ENCODE assay signal across 8 cellular contexts in the genomic region with DNA sequence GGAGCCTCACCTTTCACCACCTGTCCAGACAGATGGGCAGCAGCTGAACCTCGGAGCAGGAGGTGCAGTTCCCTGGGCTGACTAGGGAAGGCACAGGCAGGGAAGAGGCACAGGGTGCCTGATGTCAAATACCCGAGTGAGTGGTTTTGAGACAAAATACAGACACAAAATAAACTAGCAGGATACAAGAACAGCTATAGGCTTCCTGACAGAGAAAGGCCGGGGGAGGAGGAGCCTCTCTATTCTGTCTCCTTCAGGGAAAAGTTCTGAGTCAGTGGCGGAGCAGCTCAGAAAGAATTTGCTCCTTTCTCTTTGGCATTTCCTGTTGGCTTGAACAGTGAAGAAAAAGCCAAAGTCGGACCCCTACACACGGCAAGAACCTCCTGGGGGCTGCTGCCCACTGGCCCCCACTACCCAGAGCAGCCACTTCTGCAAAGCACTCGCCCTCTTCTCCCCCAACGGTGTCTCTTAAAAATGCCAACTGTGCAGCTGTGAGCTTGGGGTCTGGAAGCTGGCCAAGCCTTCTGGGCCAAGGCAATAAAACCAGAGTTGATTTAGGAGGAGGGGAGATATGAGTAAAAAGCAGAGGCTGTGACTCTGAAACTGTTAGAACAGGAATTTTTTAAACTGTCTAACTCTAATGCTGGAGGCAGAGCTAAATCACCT. TPM values are rescaled to one million over a fixed set of nuclear protein-coding genes. Genes with fewer than 3 reads are reported as not detected.
A peak's percentile ranks its signal among the peaks of the same experiment; 100 is the strongest.
DNase-seq lines count a peak whose midpoint lies in the region; ATAC-seq and TF ChIP-seq lines count a peak whose summit lies in the region.

No MANE protein-coding gene starts in this region.

- H3K4me3 Mint-ChIP-seq in stimulated activated effector memory CD8-positive, alpha-beta T cell treated with anti-CD3 and anti-CD28 coated beads, Interleukin-12 subunit alpha, Interleukin-12 subunit beta, amount 100 ng/mL, for 72 hours, result no peak overlapping the region

- H3K9me3 ChIP-seq in WERI-Rb-1 (ENCODE audit: severe bottlenecking), result no peaks in the 10 kb centered on the region

- peaks cover 99% of the 10 kb centered on the region for H3K36me3 Mint-ChIP-seq in stimulated activated effector memory CD8-positive, alpha-beta T cell treated with anti-CD3 and anti-CD28 coated beads, Interleukin-12 subunit alpha, Interleukin-12 subunit beta, amount 100 ng/mL, for 72 hours
- peaks cover 5 to 34% of the 10 kb centered on the region in 2 donors for H3K36me3 Mint-ChIP-seq in activated naive CD4-positive, alpha-beta T cell treated with anti-CD3 and anti-CD28 coated beads, Interleukin-2, amount 50 U/mL, for 72 hours

- ATAC-seq in left ventricle myocardium superior, result peak; percentile 73
- no peak for ATAC-seq in stimulated activated effector memory CD8-positive, alpha-beta T cell treated with anti-CD3 and anti-CD28 coated beads, Interleukin-12 subunit alpha, Interleukin-12 subunit beta, amount 100 ng/mL, for 72 hours
- no peak for ATAC-seq in activated naive CD4-positive, alpha-beta T cell treated with anti-CD3 and anti-CD28 coated beads, Interleukin-2, amount 50 U/mL, for 72 hours

- H3K9me3 Mint-ChIP-seq in stimulated activated effector memory CD8-positive, alpha-beta T cell treated with anti-CD3 and anti-CD28 coated beads, Interleukin-12 subunit alpha, Interleukin-12 subunit beta, amount 100 ng/mL, for 72 hours, result no peaks in the 10 kb centered on the region
- no peaks in the 10 kb centered on the region for H3K9me3 Mint-ChIP-seq in activated naive CD4-positive, alpha-beta T cell treated with anti-CD3 and anti-CD28 coated beads, Interleukin-2, amount 50 U/mL, for 72 hours

- peak; percentile 77 for DNase-seq in COLO829 (ENCODE audit: low spot score)
- DNase-seq in NAMALWA (ENCODE audit: low spot score), result peak; percentile 43
- DNase-seq in WERI-Rb-1, result no peak
- peak; percentile 78 for DNase-seq in left ventricle myocardium superior
- no peak for DNase-seq in stimulated activated effector memory CD8-positive, alpha-beta T cell treated with anti-CD3 and anti-CD28 coated beads, Interleukin-12 subunit alpha, Interleukin-12 subunit beta, amount 100 ng/mL, for 72 hours (ENCODE audit: low spot score in 2 of 2)
- no peak for DNase-seq in activated CD8-positive, alpha-beta memory T cell treated with anti-CD3 and anti-CD28 coated beads, Interleukin-2, amount 50 U/mL, for 4 hours
- DNase-seq in activated naive CD4-positive, alpha-beta T cell treated with anti-CD3 and anti-CD28 coated beads, Interleukin-2, amount 50 U/mL, for 72 hours (ENCODE audit: low spot score in 2 of 2), result no peak
- DNase-seq in activated naive CD4-positive, alpha-beta T cell (lab: John Stamatoyannopoulos, UW), result no peak

- H3K4me1 Mint-ChIP-seq in stimulated activated effector memory CD8-positive, alpha-beta T cell treated with anti-CD3 and anti-CD28 coated beads, Interleukin-12 subunit alpha, Interleukin-12 subunit beta, amount 100 ng/mL, for 72 hours, result no peaks in the 10 kb centered on the region

- no peak for TF ChIP-seq CTCF in WERI-Rb-1 (IDR thresholded peaks at IDR 0.05; ENCODE audit: low read depth, low read length)

- intact Hi-C loops in left ventricle myocardium superior (cut with micrococcal nuclease), result no loop called here

- no peak overlapping the region for H3K4me3 ChIP-seq in WERI-Rb-1 (ENCODE audit: low read depth, low read length)

- peaks cover 99% of the 10 kb centered on the region for H3K36me3 ChIP-seq in WERI-Rb-1

- H3K27me3 ChIP-seq in WERI-Rb-1 (ENCODE audit: insufficient read depth, low read depth, severe bottlenecking), result no peaks in the 10 kb centered on the region

- H3K27ac Mint-ChIP-seq in stimulated activated effector memory CD8-positive, alpha-beta T cell treated with anti-CD3 and anti-CD28 coated beads, Interleukin-12 subunit alpha, Interleukin-12 subunit beta, amount 100 ng/mL, for 72 hours, result peak overlapping the region; percentile 23
- peak overlapping the region in 1 of 2 donors; percentile 14 for H3K27ac Mint-ChIP-seq in activated naive CD4-positive, alpha-beta T cell treated with anti-CD3 and anti-CD28 coated beads, Interleukin-2, amount 50 U/mL, for 72 hours

- peak overlapping the region; percentile 16 for H3K27ac ChIP-seq in WERI-Rb-1

RNA-seq across cellular contexts. Expression of a gene that starts 14.4 kb away (rescaled TPM):
- 15.4 TPM for total RNA-seq in left ventricle myocardium superior
- total RNA-seq in activated naive CD4-positive, alpha-beta T cell treated with anti-CD3 and anti-CD28 coated beads, Interleukin-2, amount 50 U/mL, for 72 hours, result 10 to 100 TPM; 19.8 to 37.9 TPM

RNA-seq across cellular contexts. Expression of a gene that starts 38.4 kb away (rescaled TPM):
- total RNA-seq in left ventricle myocardium superior, result 0.50 TPM
- under 1 TPM; 0.30 to 0.86 TPM for total RNA-seq in activated naive CD4-positive, alpha-beta T cell treated with anti-CD3 and anti-CD28 coated beads, Interleukin-2, amount 50 U/mL, for 72 hours

RNA-seq across cellular contexts. Expression of a gene that starts 54.0 kb away (rescaled TPM):
- total RNA-seq in left ventricle myocardium superior, result 357 TPM
- 1,000 to 10,000 TPM; 6,062 to 6,573 TPM for total RNA-seq in activated naive CD4-positive, alpha-beta T cell treated with anti-CD3 and anti-CD28 coated beads, Interleukin-2, amount 50 U/mL, for 72 hours

Comparison
In these comparisons a context has a peak if more than half of its experiments do, and no peak if none do; other contexts are left out.
1. DNase-seq: peak in COLO829 (single experiment), NAMALWA (single experiment) and left ventricle myocardium superior (single experiment); none in WERI-Rb-1 (single experiment), stimulated activated effector memory CD8-positive, alpha-beta T cell treated with anti-CD3 and anti-CD28 coated beads, Interleukin-12 subunit alpha, Interleukin-12 subunit beta, amount 100 ng/mL, for 72 hours (0 of 2), activated CD8-positive, alpha-beta memory T cell treated with anti-CD3 and anti-CD28 coated beads, Interleukin-2, amount 50 U/mL, for 4 hours (single experiment), activated naive CD4-positive, alpha-beta T cell treated with anti-CD3 and anti-CD28 coated beads, Interleukin-2, amount 50 U/mL, for 72 hours (0 of 2) and activated naive CD4-positive, alpha-beta T cell (0 of 4).
2. RNA of a gene that starts 54.0 kb away (total RNA-seq): 6,062 to 6,573 TPM in activated naive CD4-positive, alpha-beta T cell treated with anti-CD3 and anti-CD28 coated beads, Interleukin-2, amount 50 U/mL, for 72 hours; 357 TPM in left ventricle myocardium superior (single experiment); every median in the first group is over 10 times any median in the second.